ENCODE assay signal across 10 cellular contexts in genomic region chr20:653590-654426, GRCh38. TPM values are rescaled to one million over a fixed set of nuclear protein-coding genes. Genes with fewer than 3 reads are reported as not detected.
DNase-seq lines count a peak whose midpoint lies in the region; ATAC-seq and TF ChIP-seq lines count a peak whose summit lies in the region.
"Had no signal": no experiment of that assay in that cellular context is flagged by ENCODE, and none has a peak within 500 bp of the region (broad histone marks: within the 10 kb centered on the region; RNA-seq: fewer than 3 reads in every experiment).

No MANE protein-coding gene starts in this region.

- H2AFZ ChIP-seq in smooth muscle cell (ENCODE audit: low read depth): peak overlapping the region; percentile 46

- no peaks in the 10 kb centered on the region for H3K9me3 Mint-ChIP-seq in HFFc6
- no peaks in the 10 kb centered on the region for H3K9me3 Mint-ChIP-seq in activated B cell treated with CpG ODN at 0.5 μM for 24 hours

- H3K4me1 Mint-ChIP-seq in HFFc6 (ENCODE audit: low read depth) (peaks cover 56% of the 10 kb centered on the region), activated B cell treated with CpG ODN at 0.5 μM for 24 hours (peaks cover 23% of the 10 kb centered on the region)

- POLR2A ChIA-PET in activated B cell treated with CpG ODN at 0.5 μM for 24 hours (lab: Charles Lee): interaction anchor here (0.5 kb wide), 1 partner anchor 262 kb away, joined by 3 read pairs; no protein-coding TSS in a partner anchor

- no peaks in the 10 kb centered on the region for H3K9me3 ChIP-seq in right cardiac atrium (ENCODE audit: control insufficient read depth, low read length)
- no peaks in the 10 kb centered on the region for H3K9me3 ChIP-seq in smooth muscle cell (replicated peaks; ENCODE audit: low read depth)

- no peaks in the 10 kb centered on the region for H3K36me3 ChIP-seq in smooth muscle cell (ENCODE audit: low read depth)

- no peak for DNase-seq in HFFc6
- no peak for DNase-seq in activated B cell treated with CpG ODN at 0.5 μM for 24 hours
- peak in 1 of 3 donors; percentile 60 for DNase-seq in right cardiac atrium
- no peak for DNase-seq in smooth muscle cell (lab: John Stamatoyannopoulos, UW; ENCODE audit: unreplicated experiment)
- no peak for DNase-seq in DMS153 (lab: John Stamatoyannopoulos, UW)
- no peak for DNase-seq in C1 segment of cervical spinal cord (lab: John Stamatoyannopoulos, UW)
- DNase-seq in A172 (ENCODE audit: low spot score): no peak
- DNase-seq: NCI-H2081 treated with DMSO at 0.1 percent for 48 hours had no signal

- no peaks in the 10 kb centered on the region for H3K79me2 ChIP-seq in smooth muscle cell (ENCODE audit: low read depth)

- intact Hi-C loops in activated B cell treated with CpG ODN at 0.5 μM for 24 hours (cut with micrococcal nuclease): loop anchor here (1.0 kb wide), 2 partner anchors 74 to 111 kb away; partner anchors contain the start of gene CSNK2A1
- intact Hi-C loops in right cardiac atrium (cut with DNase I): loop anchor here (2.0 to 10.0 kb wide), 4 partner anchors 71 to 299 kb away; no protein-coding TSS in a partner anchor

- peak overlapping the region; percentile 95 for H3K4me2 ChIP-seq in smooth muscle cell

- H3K9ac ChIP-seq in smooth muscle cell (ENCODE audit: low read depth): peak overlapping the region; percentile 28

- H3K36me3 Mint-ChIP-seq in HFFc6 (ENCODE audit: low read depth): peaks cover 25% of the 10 kb centered on the region
- peaks cover under 1% of the 10 kb centered on the region for H3K36me3 Mint-ChIP-seq in activated B cell treated with CpG ODN at 0.5 μM for 24 hours (ENCODE audit: low read depth)

- H3K27me3 Mint-ChIP-seq in HFFc6 (ENCODE audit: insufficient read depth) (peaks cover 3% of the 10 kb centered on the region), activated B cell treated with CpG ODN at 0.5 μM for 24 hours (peaks cover 14% of the 10 kb centered on the region)

- TF ChIP-seq CTCF in HFFc6 (IDR thresholded peaks at IDR 0.05) (peak; percentile 46; the same call in 1 of the 2 replicates), activated B cell treated with CpG ODN at 0.5 μM for 24 hours (IDR thresholded peaks at IDR 0.05) (no peak), smooth muscle cell (IDR thresholded peaks at IDR 0.05; ENCODE audit: borderline replicate concordance, insufficient read depth, poor library complexity, severe bottlenecking) (no peak)

- ATAC-seq in activated B cell treated with CpG ODN at 0.5 μM for 24 hours (ENCODE audit: low read depth) (no peak), right cardiac atrium (no peak), GM19397 (IDR thresholded peaks at IDR 0.05; ENCODE audit: unreplicated experiment) (no peak)

- H3K4me3 ChIP-seq in right cardiac atrium (ENCODE audit: low read length) (peak overlapping the region; percentile 82), smooth muscle cell (peak overlapping the region; percentile 74)

- WGBS in right cardiac atrium: 18% methylated on average over 31 of the region's 31 CpGs
- WGBS in smooth muscle cell (ENCODE audit: low lambda C conversion rate): 36% methylated on average over 30 of the region's 31 CpGs

- H3K27ac ChIP-seq in right cardiac atrium (ENCODE audit: low read length) (peak overlapping the region; percentile 84), smooth muscle cell (ENCODE audit: low read depth) (no peak overlapping the region)

- H3K27me3 ChIP-seq in right cardiac atrium (ENCODE audit: control insufficient read depth, insufficient read depth) (no peaks in the 10 kb centered on the region), smooth muscle cell (ENCODE audit: low read depth) (no peaks in the 10 kb centered on the region)

- H3F3A ChIP-seq in smooth muscle cell (ENCODE audit: low read depth): no peaks in the 10 kb centered on the region

- peak overlapping the region; percentile 85 for H3K4me3 Mint-ChIP-seq in HFFc6
- peak overlapping the region; percentile 81 for H3K4me3 Mint-ChIP-seq in activated B cell treated with CpG ODN at 0.5 μM for 24 hours

- H3K27ac Mint-ChIP-seq in HFFc6: peak overlapping the region; percentile 82
- H3K27ac Mint-ChIP-seq in activated B cell treated with CpG ODN at 0.5 μM for 24 hours: peak overlapping the region; percentile 7

- CTCF ChIA-PET in activated B cell treated with CpG ODN at 0.5 μM for 24 hours (lab: Charles Lee): no interaction called here

- peaks cover 9% of the 10 kb centered on the region for H3K4me1 ChIP-seq in right cardiac atrium (ENCODE audit: control insufficient read depth, insufficient read depth, low read length)
- peaks cover 11% of the 10 kb centered on the region for H3K4me1 ChIP-seq in smooth muscle cell (ENCODE audit: low read depth)

- H4K20me1 ChIP-seq in smooth muscle cell (ENCODE audit: low read depth): peaks cover 23% of the 10 kb centered on the region

RNA-seq across cellular contexts. Expression of gene SRXN1, which starts 0.8 kb away (rescaled TPM):
- 10 to 100 TPM; 50.0 to 65.4 (median 58.3) TPM for total RNA-seq in HFFc6 (2021; fragmentation: NEBNext Ultra II Directional; extraction: Animal tissue kit (Norgen Biotek cat#: 25700))
- total RNA-seq in activated B cell treated with CpG ODN at 0.5 μM for 24 hours (6.1 and 7.4 TPM in 2 replicates), right cardiac atrium (10 to 100 TPM; 41.0 to 50.2 (median 44.1) TPM), smooth muscle cell (24.3 and 27.2 TPM in 2 replicates)
- polyA plus RNA-seq in right cardiac atrium (23.9 TPM), smooth muscle cell (26.9 and 32.2 TPM in 2 replicates)
- total RNA-seq in A172 (2014; rRNA removed; shearing (Covaris generic)): 142 and 158 TPM in 2 replicates

RNA-seq across cellular contexts. Expression of gene SCRT2, which starts 21.8 kb away (rescaled TPM):
- total RNA-seq in HFFc6 (2021; fragmentation: NEBNext Ultra II Directional; extraction: Animal tissue kit (Norgen Biotek cat#: 25700)): not detected
- total RNA-seq in activated B cell treated with CpG ODN at 0.5 μM for 24 hours (not detected in 2 replicates), right cardiac atrium (not detected), smooth muscle cell (not detected in 2 replicates)
- polyA plus RNA-seq in right cardiac atrium (not detected), smooth muscle cell (not detected in 2 replicates)
- total RNA-seq in A172 (2014; rRNA removed; shearing (Covaris generic)): not detected in 2 replicates
- total RNA-seq: sciatic nerve had no signal

RNA-seq across cellular contexts. Expression of gene TCF15, which starts 43.7 kb away (rescaled TPM):
- not detected for total RNA-seq in HFFc6 (2021; fragmentation: NEBNext Ultra II Directional; extraction: Animal tissue kit (Norgen Biotek cat#: 25700))
- total RNA-seq in activated B cell treated with CpG ODN at 0.5 μM for 24 hours (not detected in 2 replicates), right cardiac atrium (1 to 10 TPM; 4.0 to 9.3 (median 7.8) TPM), smooth muscle cell (not detected in 2 replicates)
- polyA plus RNA-seq in right cardiac atrium (7.4 TPM), smooth muscle cell (0.37 TPM in 1 of 2 replicates, not detected in the other)
- not detected in 2 replicates for total RNA-seq in A172 (2014; rRNA removed; shearing (Covaris generic))
